Comparison of ENCODE assay signal across 26 cellular contexts in the genomic region with DNA sequence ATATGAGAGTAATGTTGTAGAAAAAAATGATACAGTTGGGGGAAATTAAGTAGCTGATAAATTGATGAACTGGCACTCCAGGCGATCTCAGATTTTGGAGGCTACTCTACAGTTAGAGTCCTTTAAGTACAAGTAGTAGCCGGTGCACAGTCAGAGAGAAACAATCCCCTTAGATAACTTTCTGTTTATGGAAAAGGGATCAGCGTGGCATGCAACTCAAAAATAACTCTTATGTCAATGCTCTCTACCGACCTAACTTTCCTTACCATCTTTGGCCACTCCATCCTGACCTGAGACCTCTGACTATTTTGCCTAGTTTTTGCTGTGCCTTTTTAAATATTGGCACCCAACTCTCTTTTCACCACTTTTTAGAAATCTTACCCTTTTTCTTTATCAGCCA.
"Had no signal": no experiment of that assay in that cellular context is flagged by ENCODE, and none has a peak within 500 bp of the region (broad histone marks: within the 10 kb centered on the region; RNA-seq: fewer than 3 reads in every experiment).

No MANE protein-coding gene starts in this region.

- H3K4me1 Mint-ChIP-seq: activated CD4-positive, alpha-beta T cell treated with anti-CD3 and anti-CD28 coated beads for 36 hours; activated CD4-positive, alpha-beta T cell treated with anti-CD3 and anti-CD28 coated beads, Interleukin-2, amount 10 ng/mL, durations not matched to agents 24 days and 14 days; activated CD8-positive, alpha-beta memory T cell treated with anti-CD3 and anti-CD28 coated beads, Interleukin-2, amount 10 ng/mL, durations not matched to agents 7 days and 5 days; activated naive CD4-positive, alpha-beta T cell treated with anti-CD3 and anti-CD28 coated beads, Interleukin-2, amount 10 ng/mL, durations not matched to agents 7 days and 5 days; activated naive CD8-positive, alpha-beta T cell treated with anti-CD3 and anti-CD28 coated beads, Interleukin-2, amount 10 ng/mL, durations not matched to agents 7 days and 5 days had no signal

- H3K27me3 Mint-ChIP-seq: activated CD4-positive, alpha-beta memory T cell treated with anti-CD3 and anti-CD28 coated beads for 36 hours; activated CD4-positive, alpha-beta T cell treated with anti-CD3 and anti-CD28 coated beads for 36 hours; activated CD4-positive, alpha-beta T cell treated with anti-CD3 and anti-CD28 coated beads, Interleukin-2, amount 10 ng/mL, durations not matched to agents 24 days and 14 days; activated CD8-positive, alpha-beta memory T cell treated with anti-CD3 and anti-CD28 coated beads, Interleukin-2, amount 10 ng/mL, durations not matched to agents 7 days and 5 days; activated naive CD4-positive, alpha-beta T cell treated with anti-CD3 and anti-CD28 coated beads, Interleukin-2, amount 10 ng/mL, durations not matched to agents 7 days and 5 days; activated naive CD8-positive, alpha-beta T cell treated with anti-CD3 and anti-CD28 coated beads, Interleukin-2, amount 10 ng/mL, durations not matched to agents 7 days and 5 days; dendritic cell treated with granulocyte-macrophage colony-stimulating factor and Interleukin-4, amounts not matched to agents 40 ng/mL and 50 ng/mL, for 4 days had no signal

- H3K9me3 Mint-ChIP-seq: activated CD4-positive, alpha-beta memory T cell treated with anti-CD3 and anti-CD28 coated beads for 36 hours; activated CD4-positive, alpha-beta T cell treated with anti-CD3 and anti-CD28 coated beads, Interleukin-2, amount 10 ng/mL, durations not matched to agents 24 days and 14 days; activated naive CD4-positive, alpha-beta T cell treated with anti-CD3 and anti-CD28 coated beads, Interleukin-2, amount 10 ng/mL, durations not matched to agents 7 days and 5 days; activated naive CD4-positive, alpha-beta T cell treated with anti-CD3 and anti-CD28 coated beads, Interleukin-2, amount 50 U/mL, for 72 hours; activated naive CD8-positive, alpha-beta T cell treated with anti-CD3 and anti-CD28 coated beads, Interleukin-2, amount 10 ng/mL, durations not matched to agents 7 days and 5 days; activated T-cell treated with anti-CD3 and anti-CD28 coated beads, Interleukin-2, amount 50 U/mL, for 72 hours; dendritic cell treated with granulocyte-macrophage colony-stimulating factor and Interleukin-4, amounts not matched to agents 40 ng/mL and 50 ng/mL, for 4 days; endodermal cell had no signal

- H3K9me3 ChIP-seq: body of pancreas, colonic mucosa had no signal

- H3K27me3 ChIP-seq: body of pancreas, colonic mucosa had no signal

- DNase-seq: activated CD4-positive, alpha-beta memory T cell treated with anti-CD3 and anti-CD28 coated beads for 36 hours; activated CD4-positive, alpha-beta T cell treated with anti-CD3 and anti-CD28 coated beads for 36 hours; activated CD4-positive, alpha-beta T cell treated with anti-CD3 and anti-CD28 coated beads, Interleukin-2, amount 10 ng/mL, durations not matched to agents 24 days and 14 days; activated CD4-positive, CD25-positive, alpha-beta regulatory T cell; activated CD4-positive, CD25-positive, alpha-beta regulatory T cell treated with anti-CD3 and anti-CD28 coated beads, Interleukin-2, amount 50 U/mL, for 72 hours; activated CD8-positive, alpha-beta memory T cell treated with anti-CD3 and anti-CD28 coated beads, Interleukin-2, amount 10 ng/mL, durations not matched to agents 7 days and 5 days; activated CD8-positive, alpha-beta memory T cell treated with anti-CD3 and anti-CD28 coated beads, Interleukin-2, amount 50 U/mL, for 4 hours; activated CD8-positive, alpha-beta T cell treated with anti-CD3 and anti-CD28 coated beads, Interleukin-2, amount 10 ng/mL, durations not matched to agents 7 days and 5 days; activated gamma-delta T cell; activated naive CD4-positive, alpha-beta T cell; activated naive CD4-positive, alpha-beta T cell treated with anti-CD3 and anti-CD28 coated beads, Interleukin-2, amount 10 ng/mL, durations not matched to agents 7 days and 5 days; activated naive CD8-positive, alpha-beta T cell treated with anti-CD3 and anti-CD28 coated beads, Interleukin-2, amount 10 ng/mL, durations not matched to agents 7 days and 5 days; activated T-cell treated with anti-CD3 and anti-CD28 coated beads, Interleukin-2, amount 50 U/mL, for 1 hour; activated T-cell treated with anti-CD3 and anti-CD28 coated beads, Interleukin-2, amount 50 U/mL, for 72 hours; body of pancreas; caudate nucleus; colonic mucosa; dorsolateral prefrontal cortex; effector memory CD4-positive, alpha-beta T cell; endodermal cell; foreskin fibroblast; glutamatergic neuron; T-helper 2 cell had no signal

- H3K27ac Mint-ChIP-seq: activated CD4-positive, alpha-beta memory T cell treated with anti-CD3 and anti-CD28 coated beads for 36 hours; activated CD4-positive, alpha-beta T cell treated with anti-CD3 and anti-CD28 coated beads for 36 hours; activated CD4-positive, alpha-beta T cell treated with anti-CD3 and anti-CD28 coated beads, Interleukin-2, amount 10 ng/mL, durations not matched to agents 24 days and 14 days; activated CD8-positive, alpha-beta memory T cell treated with anti-CD3 and anti-CD28 coated beads, Interleukin-2, amount 10 ng/mL, durations not matched to agents 7 days and 5 days; activated CD8-positive, alpha-beta T cell treated with anti-CD3 and anti-CD28 coated beads, Interleukin-2, amount 10 ng/mL, durations not matched to agents 7 days and 5 days; activated naive CD4-positive, alpha-beta T cell treated with anti-CD3 and anti-CD28 coated beads, Interleukin-2, amount 10 ng/mL, durations not matched to agents 7 days and 5 days; activated naive CD4-positive, alpha-beta T cell treated with anti-CD3 and anti-CD28 coated beads, Interleukin-2, amount 50 U/mL, for 72 hours; activated naive CD8-positive, alpha-beta T cell treated with anti-CD3 and anti-CD28 coated beads, Interleukin-2, amount 10 ng/mL, durations not matched to agents 7 days and 5 days; activated T-cell treated with anti-CD3 and anti-CD28 coated beads, Interleukin-2, amount 50 U/mL, for 72 hours; dendritic cell treated with granulocyte-macrophage colony-stimulating factor and Interleukin-4, amounts not matched to agents 40 ng/mL and 50 ng/mL, for 4 days; endodermal cell had no signal

- H3K36me3 Mint-ChIP-seq: activated CD4-positive, alpha-beta memory T cell treated with anti-CD3 and anti-CD28 coated beads for 36 hours; activated CD8-positive, alpha-beta memory T cell treated with anti-CD3 and anti-CD28 coated beads, Interleukin-2, amount 10 ng/mL, durations not matched to agents 7 days and 5 days; activated naive CD4-positive, alpha-beta T cell treated with anti-CD3 and anti-CD28 coated beads, Interleukin-2, amount 10 ng/mL, durations not matched to agents 7 days and 5 days; activated naive CD4-positive, alpha-beta T cell treated with anti-CD3 and anti-CD28 coated beads, Interleukin-2, amount 50 U/mL, for 72 hours; activated naive CD8-positive, alpha-beta T cell treated with anti-CD3 and anti-CD28 coated beads, Interleukin-2, amount 10 ng/mL, durations not matched to agents 7 days and 5 days had no signal

- H3K4me3 Mint-ChIP-seq: activated CD4-positive, alpha-beta memory T cell treated with anti-CD3 and anti-CD28 coated beads for 36 hours; activated CD4-positive, alpha-beta T cell treated with anti-CD3 and anti-CD28 coated beads for 36 hours; activated CD4-positive, alpha-beta T cell treated with anti-CD3 and anti-CD28 coated beads, Interleukin-2, amount 10 ng/mL, durations not matched to agents 24 days and 14 days; activated CD8-positive, alpha-beta memory T cell treated with anti-CD3 and anti-CD28 coated beads, Interleukin-2, amount 10 ng/mL, durations not matched to agents 7 days and 5 days; activated CD8-positive, alpha-beta T cell treated with anti-CD3 and anti-CD28 coated beads, Interleukin-2, amount 10 ng/mL, durations not matched to agents 7 days and 5 days; activated naive CD4-positive, alpha-beta T cell treated with anti-CD3 and anti-CD28 coated beads, Interleukin-2, amount 10 ng/mL, durations not matched to agents 7 days and 5 days; activated naive CD8-positive, alpha-beta T cell treated with anti-CD3 and anti-CD28 coated beads, Interleukin-2, amount 10 ng/mL, durations not matched to agents 7 days and 5 days; activated T-cell treated with anti-CD3 and anti-CD28 coated beads, Interleukin-2, amount 50 U/mL, for 72 hours; dendritic cell treated with granulocyte-macrophage colony-stimulating factor and Interleukin-4, amounts not matched to agents 40 ng/mL and 50 ng/mL, for 4 days; endodermal cell had no signal

- H3K27ac ChIP-seq: body of pancreas, colonic mucosa had no signal

- H3K4me1 ChIP-seq: body of pancreas, colonic mucosa had no signal

- H3K4me3 ChIP-seq: body of pancreas, colonic mucosa, dorsolateral prefrontal cortex had no signal

- ATAC-seq: activated CD4-positive, alpha-beta T cell treated with anti-CD3 and anti-CD28 coated beads for 36 hours; activated CD8-positive, alpha-beta memory T cell treated with anti-CD3 and anti-CD28 coated beads, Interleukin-2, amount 10 ng/mL, durations not matched to agents 7 days and 5 days; activated CD8-positive, alpha-beta T cell treated with anti-CD3 and anti-CD28 coated beads, Interleukin-2, amount 10 ng/mL, durations not matched to agents 7 days and 5 days; activated naive CD4-positive, alpha-beta T cell treated with anti-CD3 and anti-CD28 coated beads, Interleukin-2, amount 50 U/mL, for 72 hours; activated T-cell treated with anti-CD3 and anti-CD28 coated beads, Interleukin-2, amount 50 U/mL, for 72 hours; body of pancreas; esophagus mucosa had no signal

- H3K36me3 ChIP-seq: colonic mucosa had no signal
